14 cellular contexts compared by ENCODE assay signal in genomic region chr5:118723021-118723338, GRCh38.
DNase-seq lines count a peak whose midpoint lies in the region; ATAC-seq and TF ChIP-seq lines count a peak whose summit lies in the region.
"Had no signal": no experiment of that assay in that cellular context is flagged by ENCODE, and none has a peak within 500 bp of the region (broad histone marks: within the 10 kb centered on the region; RNA-seq: fewer than 3 reads in every experiment).

No MANE protein-coding gene starts in this region.

- no peak overlapping the region for H2BK120ac ChIP-seq in mesenchymal stem cell (ENCODE audit: low read depth, low read length)

- no peaks in the 10 kb centered on the region for H3K36me3 ChIP-seq in mesenchymal stem cell (ENCODE audit: control insufficient read depth in 1 of 2, insufficient read depth in 2 of 2, low read depth in 1 of 2, low read length in 2 of 2)

- H4K91ac ChIP-seq in mesenchymal stem cell (ENCODE audit: low read length), result no peak overlapping the region

- no peak overlapping the region for H3K18ac ChIP-seq in mesenchymal stem cell (ENCODE audit: low read depth in 1 of 2, low read length in 2 of 2)

- no peaks in the 10 kb centered on the region for H3K79me1 ChIP-seq in mesenchymal stem cell (replicated peaks; ENCODE audit: low read length, poor library complexity, severe bottlenecking)

- no peak overlapping the region for H4K8ac ChIP-seq in mesenchymal stem cell (ENCODE audit: low read length)

- H3K27ac Mint-ChIP-seq in activated naive CD8-positive, alpha-beta T cell treated with anti-CD3 and anti-CD28 coated beads for 36 hours, result no peak overlapping the region
- H3K27ac Mint-ChIP-seq: immature natural killer cell, natural killer cell had no signal

- H3K4me3 Mint-ChIP-seq in activated naive CD8-positive, alpha-beta T cell treated with anti-CD3 and anti-CD28 coated beads for 36 hours, result no peak overlapping the region
- H3K4me3 Mint-ChIP-seq: immature natural killer cell, natural killer cell had no signal

- H2BK5ac ChIP-seq in mesenchymal stem cell (ENCODE audit: low read depth, low read length, poor library complexity, severe bottlenecking), result no peak overlapping the region

- H3K4ac ChIP-seq in mesenchymal stem cell (ENCODE audit: low read depth in 1 of 2, low read length in 2 of 2), result no peak overlapping the region

- TF ChIP-seq POLR2A in GM18505 (IDR thresholded peaks at IDR 0.05; ENCODE audit: borderline replicate concordance, extremely low read depth, insufficient read depth, insufficient read length), result no peak

- no peak overlapping the region for H3K27ac ChIP-seq in mesenchymal stem cell (ENCODE audit: low read length, poor library complexity, severe bottlenecking)
- H3K27ac ChIP-seq: SK-N-MC had no signal

- DNase-seq in mesenchymal stem cell, result no peak
- no peak for DNase-seq in activated naive CD8-positive, alpha-beta T cell treated with anti-CD3 and anti-CD28 coated beads for 36 hours
- DNase-seq in SW 1271 (lab: John Stamatoyannopoulos, UW), result no peak
- DNase-seq in cerebellar cortex (ENCODE audit: low spot score), result no peak
- DNase-seq: activated CD4-positive, CD25-positive, alpha-beta regulatory T cell treated with anti-CD3 and anti-CD28 coated beads, Interleukin-2, amount 50 U/mL, for 72 hours; GF-D8; immature natural killer cell; natural killer cell had no signal

- ATAC-seq in GM18505 (IDR thresholded peaks at IDR 0.05; ENCODE audit: unreplicated experiment) (peak; percentile 61), GM19468 (IDR thresholded peaks at IDR 0.05; ENCODE audit: extremely low read depth, unreplicated experiment) (peak; percentile 78), HG02885 (IDR thresholded peaks at IDR 0.05; ENCODE audit: poor library complexity, unreplicated experiment) (peak; percentile 86), HG03521 (IDR thresholded peaks at IDR 0.05; ENCODE audit: unreplicated experiment) (peak; percentile 80)
- ATAC-seq: HCT116, natural killer cell had no signal

- no peaks in the 10 kb centered on the region for H3K9me3 ChIP-seq in mesenchymal stem cell (ENCODE audit: control insufficient read depth, low read length)

- H2BK15ac ChIP-seq in mesenchymal stem cell (ENCODE audit: low read depth, poor library complexity, severe bottlenecking), result no peak overlapping the region

- H3K4me2 ChIP-seq in mesenchymal stem cell (ENCODE audit: low read length, poor library complexity, severe bottlenecking), result no peak overlapping the region

- H3K14ac ChIP-seq in mesenchymal stem cell (ENCODE audit: low read length in 2 of 2), result no peak overlapping the region

- peaks cover 6% of the 10 kb centered on the region for H3K9me3 Mint-ChIP-seq in activated naive CD8-positive, alpha-beta T cell treated with anti-CD3 and anti-CD28 coated beads for 36 hours

- H3K27me3 Mint-ChIP-seq in activated naive CD8-positive, alpha-beta T cell treated with anti-CD3 and anti-CD28 coated beads for 36 hours, result no peaks in the 10 kb centered on the region

- no peak overlapping the region for H3K4me3 ChIP-seq in mesenchymal stem cell (ENCODE audit: insufficient read depth in 1 of 2, low read depth in 1 of 2, low read length in 2 of 2)
- H3K4me3 ChIP-seq: SK-N-MC had no signal

- H3K27me3 ChIP-seq in mesenchymal stem cell (ENCODE audit: control insufficient read depth in 1 of 2, insufficient read depth in 1 of 2, low read length in 2 of 2), result no peaks in the 10 kb centered on the region

- no peak overlapping the region for H3K9ac ChIP-seq in mesenchymal stem cell (ENCODE audit: low read length)

- no peak overlapping the region for H2AFZ ChIP-seq in mesenchymal stem cell (ENCODE audit: low read depth, low read length)

- no peaks in the 10 kb centered on the region for H3K4me1 ChIP-seq in mesenchymal stem cell (ENCODE audit: control insufficient read depth, insufficient read depth, low read depth, low read length)

- H3K36me3 Mint-ChIP-seq in activated naive CD8-positive, alpha-beta T cell treated with anti-CD3 and anti-CD28 coated beads for 36 hours, result no peaks in the 10 kb centered on the region
- H3K36me3 Mint-ChIP-seq: immature natural killer cell, natural killer cell had no signal

- H2BK12ac ChIP-seq in mesenchymal stem cell (ENCODE audit: low read length in 2 of 2), result no peak overlapping the region

- no peak overlapping the region for H3K23ac ChIP-seq in mesenchymal stem cell (ENCODE audit: low read length in 2 of 2)

- no peak overlapping the region for H2AK5ac ChIP-seq in mesenchymal stem cell (ENCODE audit: low read length, severe bottlenecking)

- H3K4me1 Mint-ChIP-seq in activated naive CD8-positive, alpha-beta T cell treated with anti-CD3 and anti-CD28 coated beads for 36 hours, result no peaks in the 10 kb centered on the region
- H3K4me1 Mint-ChIP-seq: immature natural killer cell, natural killer cell had no signal
